ENCODE assay signal across 2 cellular contexts in the genomic region with DNA sequence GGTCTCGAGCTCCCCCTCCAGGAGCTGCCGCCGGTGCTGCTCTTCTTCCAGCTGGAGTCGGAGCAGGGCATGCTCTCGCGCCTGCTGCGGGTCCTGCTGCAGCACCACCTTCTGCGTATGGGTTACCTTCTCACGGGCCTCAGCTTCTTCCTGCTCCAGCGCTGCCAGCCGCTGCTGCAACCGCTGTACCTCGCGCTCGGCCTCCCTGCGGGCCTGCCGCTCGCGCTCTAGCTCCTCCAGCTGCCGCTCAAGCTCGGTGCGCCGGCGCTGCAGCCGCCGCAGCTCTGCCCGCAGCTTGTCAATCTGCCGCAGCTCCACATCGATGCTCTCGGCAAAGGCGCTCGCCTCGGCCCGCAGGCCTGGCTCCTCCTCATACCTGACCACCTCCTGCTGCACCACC.
TF ChIP-seq lines count a peak whose summit lies in the region.

No MANE protein-coding gene starts in this region.

TF ChIP-seq in WTC11, 78 proteins besides CTCF, POLR2A, EP300 and RAD21:
- TF ChIP-seq, protein P1, sequence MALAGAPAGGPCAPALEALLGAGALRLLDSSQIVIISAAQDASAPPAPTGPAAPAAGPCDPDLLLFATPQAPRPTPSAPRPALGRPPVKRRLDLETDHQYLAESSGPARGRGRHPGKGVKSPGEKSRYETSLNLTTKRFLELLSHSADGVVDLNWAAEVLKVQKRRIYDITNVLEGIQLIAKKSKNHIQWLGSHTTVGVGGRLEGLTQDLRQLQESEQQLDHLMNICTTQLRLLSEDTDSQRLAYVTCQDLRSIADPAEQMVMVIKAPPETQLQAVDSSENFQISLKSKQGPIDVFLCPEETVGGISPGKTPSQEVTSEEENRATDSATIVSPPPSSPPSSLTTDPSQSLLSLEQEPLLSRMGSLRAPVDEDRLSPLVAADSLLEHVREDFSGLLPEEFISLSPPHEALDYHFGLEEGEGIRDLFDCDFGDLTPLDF (CRISPR knock-in tag; IDR thresholded peaks at IDR 0.05) = no peak
- no peak for TF ChIP-seq CBFB (CRISPR knock-in tag; IDR thresholded peaks at IDR 0.05; ENCODE audit: low read depth)
- TF ChIP-seq ZNF232 (CRISPR knock-in tag; IDR thresholded peaks at IDR 0.05) = no peak
- no peak for TF ChIP-seq ZNF219 (CRISPR knock-in tag; IDR thresholded peaks at IDR 0.05; ENCODE audit: borderline replicate concordance)
- TF ChIP-seq TP53 (CRISPR knock-in tag; IDR thresholded peaks at IDR 0.05) = no peak
- no peak for TF ChIP-seq ATF2 (CRISPR knock-in tag; IDR thresholded peaks at IDR 0.05; ENCODE audit: borderline replicate concordance, low read depth)
- no peak for TF ChIP-seq ZNF512 (CRISPR knock-in tag; IDR thresholded peaks at IDR 0.05; ENCODE audit: borderline replicate concordance)
- TF ChIP-seq NFE2L1 (CRISPR knock-in tag; IDR thresholded peaks at IDR 0.05) = no peak
- TF ChIP-seq ETV6 (CRISPR knock-in tag; IDR thresholded peaks at IDR 0.05) = no peak
- no peak for TF ChIP-seq ATF1 (CRISPR knock-in tag; IDR thresholded peaks at IDR 0.05)
- TF ChIP-seq ERG (CRISPR knock-in tag; IDR thresholded peaks at IDR 0.05) = no peak
TF ChIP-seq in WTC11: peak in this region for 0.

TF ChIP-seq in HepG2, 621 proteins besides CTCF, POLR2A, EP300 and RAD21:
- TF ChIP-seq, protein P2, sequence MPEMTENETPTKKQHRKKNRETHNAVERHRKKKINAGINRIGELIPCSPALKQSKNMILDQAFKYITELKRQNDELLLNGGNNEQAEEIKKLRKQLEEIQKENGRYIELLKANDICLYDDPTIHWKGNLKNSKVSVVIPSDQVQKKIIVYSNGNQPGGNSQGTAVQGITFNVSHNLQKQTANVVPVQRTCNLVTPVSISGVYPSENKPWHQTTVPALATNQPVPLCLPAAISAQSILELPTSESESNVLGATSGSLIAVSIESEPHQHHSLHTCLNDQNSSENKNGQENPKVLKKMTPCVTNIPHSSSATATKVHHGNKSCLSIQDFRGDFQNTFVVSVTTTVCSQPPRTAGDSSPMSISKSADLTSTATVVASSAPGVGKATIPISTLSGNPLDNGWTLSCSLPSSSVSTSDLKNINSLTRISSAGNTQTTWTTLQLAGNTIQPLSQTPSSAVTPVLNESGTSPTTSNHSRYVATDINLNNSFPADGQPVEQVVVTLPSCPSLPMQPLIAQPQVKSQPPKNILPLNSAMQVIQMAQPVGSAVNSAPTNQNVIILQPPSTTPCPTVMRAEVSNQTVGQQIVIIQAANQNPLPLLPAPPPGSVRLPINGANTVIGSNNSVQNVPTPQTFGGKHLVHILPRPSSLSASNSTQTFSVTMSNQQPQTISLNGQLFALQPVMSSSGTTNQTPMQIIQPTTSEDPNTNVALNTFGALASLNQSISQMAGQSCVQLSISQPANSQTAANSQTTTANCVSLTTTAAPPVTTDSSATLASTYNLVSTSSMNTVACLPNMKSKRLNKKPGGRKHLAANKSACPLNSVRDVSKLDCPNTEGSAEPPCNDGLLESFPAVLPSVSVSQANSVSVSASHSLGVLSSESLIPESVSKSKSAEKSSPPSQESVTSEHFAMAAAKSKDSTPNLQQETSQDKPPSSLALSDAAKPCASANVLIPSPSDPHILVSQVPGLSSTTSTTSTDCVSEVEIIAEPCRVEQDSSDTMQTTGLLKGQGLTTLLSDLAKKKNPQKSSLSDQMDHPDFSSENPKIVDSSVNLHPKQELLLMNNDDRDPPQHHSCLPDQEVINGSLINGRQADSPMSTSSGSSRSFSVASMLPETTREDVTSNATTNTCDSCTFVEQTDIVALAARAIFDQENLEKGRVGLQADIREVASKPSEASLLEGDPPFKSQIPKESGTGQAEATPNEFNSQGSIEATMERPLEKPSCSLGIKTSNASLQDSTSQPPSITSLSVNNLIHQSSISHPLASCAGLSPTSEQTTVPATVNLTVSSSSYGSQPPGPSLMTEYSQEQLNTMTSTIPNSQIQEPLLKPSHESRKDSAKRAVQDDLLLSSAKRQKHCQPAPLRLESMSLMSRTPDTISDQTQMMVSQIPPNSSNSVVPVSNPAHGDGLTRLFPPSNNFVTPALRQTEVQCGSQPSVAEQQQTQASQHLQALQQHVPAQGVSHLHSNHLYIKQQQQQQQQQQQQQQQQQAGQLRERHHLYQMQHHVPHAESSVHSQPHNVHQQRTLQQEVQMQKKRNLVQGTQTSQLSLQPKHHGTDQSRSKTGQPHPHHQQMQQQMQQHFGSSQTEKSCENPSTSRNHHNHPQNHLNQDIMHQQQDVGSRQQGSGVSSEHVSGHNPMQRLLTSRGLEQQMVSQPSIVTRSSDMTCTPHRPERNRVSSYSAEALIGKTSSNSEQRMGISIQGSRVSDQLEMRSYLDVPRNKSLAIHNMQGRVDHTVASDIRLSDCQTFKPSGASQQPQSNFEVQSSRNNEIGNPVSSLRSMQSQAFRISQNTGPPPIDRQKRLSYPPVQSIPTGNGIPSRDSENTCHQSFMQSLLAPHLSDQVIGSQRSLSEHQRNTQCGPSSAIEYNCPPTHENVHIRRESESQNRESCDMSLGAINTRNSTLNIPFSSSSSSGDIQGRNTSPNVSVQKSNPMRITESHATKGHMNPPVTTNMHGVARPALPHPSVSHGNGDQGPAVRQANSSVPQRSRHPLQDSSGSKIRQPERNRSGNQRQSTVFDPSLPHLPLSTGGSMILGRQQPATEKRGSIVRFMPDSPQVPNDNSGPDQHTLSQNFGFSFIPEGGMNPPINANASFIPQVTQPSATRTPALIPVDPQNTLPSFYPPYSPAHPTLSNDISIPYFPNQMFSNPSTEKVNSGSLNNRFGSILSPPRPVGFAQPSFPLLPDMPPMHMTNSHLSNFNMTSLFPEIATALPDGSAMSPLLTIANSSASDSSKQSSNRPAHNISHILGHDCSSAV (CRISPR knock-in tag; IDR thresholded peaks at IDR 0.05; ENCODE audit: borderline replicate concordance) = no peak
- TF ChIP-seq POLR2AphosphoS5 (IDR thresholded peaks at IDR 0.05; ENCODE audit: low read depth, low read length) (no peak), MLLT10 (CRISPR knock-in tag; IDR thresholded peaks at IDR 0.05) (no peak), AGO2 (optimal IDR thresholded peaks at IDR 0.05; ENCODE audit: low read depth, low read length) (peak; percentile 36), HNF1A (IDR thresholded peaks at IDR 0.05; ENCODE audit: low read depth) (no peak), HNF1A (CRISPR knock-in tag; IDR thresholded peaks at IDR 0.05; ENCODE audit: borderline replicate concordance) (no peak), MAFF (IDR thresholded peaks at IDR 0.05; ENCODE audit: low read depth, low read length) (no peak)
